In genomic region chr11:76185931-76186401, GRCh38 we compare ENCODE assay signal across 13 cellular contexts. TPM values are rescaled to one million over a fixed set of nuclear protein-coding genes. Genes with fewer than 3 reads are reported as not detected.
DNase-seq lines count a peak whose midpoint lies in the region; FAIRE-seq and TF ChIP-seq lines count a peak whose summit lies in the region.
"Had no signal": no experiment of that assay in that cellular context is flagged by ENCODE, and none has a peak within 500 bp of the region (broad histone marks: within the 10 kb centered on the region; RNA-seq: fewer than 3 reads in every experiment).

No MANE protein-coding gene starts in this region.

- DNase-seq in NCI-H82 (lab: John Stamatoyannopoulos, UW) (peak; percentile 46), NCI-H82 treated with DMSO at 0.1 percent for 48 hours (lab: John Stamatoyannopoulos, UW; ENCODE audit: unreplicated experiment) (no peak), frontal cortex (ENCODE audit: low spot score in 2 of 2) (peak; percentile 32 to 54), ureter (ENCODE audit: low spot score) (peak; percentile 63), activated gamma-delta T cell (lab: John Stamatoyannopoulos, UW) (no peak), DMS153 treated with DMSO at 0.1 percent for 48 hours (lab: John Stamatoyannopoulos, UW; ENCODE audit: unreplicated experiment) (no peak)
- no peak for DNase-seq in activated CD4-positive, alpha-beta memory T cell treated with anti-CD3 and anti-CD28 coated beads for 36 hours
- DNase-seq: ACHN; activated B cell treated with CpG ODN at 0.5 μM for 24 hours; activated T-cell treated with anti-CD3 and anti-CD28 coated beads, Interleukin-2, amount 50 U/mL, for 48 hours; foreskin melanocyte; NCI-H2029 had no signal

- POLR2A ChIA-PET in activated CD4-positive, alpha-beta memory T cell treated with anti-CD3 and anti-CD28 coated beads for 36 hours (lab: Charles Lee): no interaction called here

- no peak for FAIRE-seq in frontal cortex (lab: Jason Lieb, UNC)

- no peak for TF ChIP-seq CTCF in nephron (IDR thresholded peaks at IDR 0.05; ENCODE audit: unreplicated experiment in 3 of 3)

- H3K27me3 Mint-ChIP-seq in nephron (ENCODE audit: low read depth): peaks cover 20% of the 10 kb centered on the region
- no peaks in the 10 kb centered on the region for H3K27me3 Mint-ChIP-seq in activated CD4-positive, alpha-beta memory T cell treated with anti-CD3 and anti-CD28 coated beads for 36 hours

- peaks cover 56% of the 10 kb centered on the region for H3K4me1 Mint-ChIP-seq in nephron
- H3K4me1 Mint-ChIP-seq in activated CD4-positive, alpha-beta memory T cell treated with anti-CD3 and anti-CD28 coated beads for 36 hours (ENCODE audit: low read depth): no peaks in the 10 kb centered on the region
- H3K4me1 Mint-ChIP-seq: activated B cell treated with CpG ODN at 0.5 μM for 24 hours had no signal

- no peaks in the 10 kb centered on the region for H3K9me3 Mint-ChIP-seq in nephron
- H3K9me3 Mint-ChIP-seq in activated CD4-positive, alpha-beta memory T cell treated with anti-CD3 and anti-CD28 coated beads for 36 hours: no peaks in the 10 kb centered on the region
- H3K9me3 Mint-ChIP-seq: activated B cell treated with CpG ODN at 0.5 μM for 24 hours had no signal

- H3K36me3 Mint-ChIP-seq in nephron (ENCODE audit: low read depth): peaks cover 5% of the 10 kb centered on the region
- H3K36me3 Mint-ChIP-seq in activated CD4-positive, alpha-beta memory T cell treated with anti-CD3 and anti-CD28 coated beads for 36 hours: no peaks in the 10 kb centered on the region

- H3K4me3 Mint-ChIP-seq in nephron: peak overlapping the region; percentile 18 to 41 (median 24)
- no peak overlapping the region for H3K4me3 Mint-ChIP-seq in activated CD4-positive, alpha-beta memory T cell treated with anti-CD3 and anti-CD28 coated beads for 36 hours
- H3K4me3 Mint-ChIP-seq: activated B cell treated with CpG ODN at 0.5 μM for 24 hours had no signal

- peak overlapping the region; percentile 84 to 92 (median 89) for H3K27ac Mint-ChIP-seq in nephron
- H3K27ac Mint-ChIP-seq in activated CD4-positive, alpha-beta memory T cell treated with anti-CD3 and anti-CD28 coated beads for 36 hours: no peak overlapping the region
- H3K27ac Mint-ChIP-seq: activated B cell treated with CpG ODN at 0.5 μM for 24 hours had no signal

- CTCF ChIA-PET in activated CD4-positive, alpha-beta memory T cell treated with anti-CD3 and anti-CD28 coated beads for 36 hours (lab: Charles Lee): no interaction called here

- intact Hi-C loops in activated CD4-positive, alpha-beta memory T cell treated with anti-CD3 and anti-CD28 coated beads for 36 hours (cut with micrococcal nuclease): no loop called here

RNA-seq across cellular contexts. Expression of gene WNT11, which starts 20.3 kb away (rescaled TPM):
- 5.7 TPM for total RNA-seq in frontal cortex
- total RNA-seq in ureter: 1.7 TPM
- total RNA-seq in activated CD4-positive, alpha-beta memory T cell treated with anti-CD3 and anti-CD28 coated beads for 36 hours: not detected

Comparison
In these comparisons a context has a peak if more than half of its experiments do, and no peak if none do; other contexts are left out.
1. DNase-seq: peak in NCI-H82 (single experiment), frontal cortex (2 of 2) and ureter (single experiment); none in NCI-H82 treated with DMSO at 0.1 percent for 48 hours (single experiment), activated gamma-delta T cell (single experiment), DMS153 treated with DMSO at 0.1 percent for 48 hours (single experiment) and activated CD4-positive, alpha-beta memory T cell treated with anti-CD3 and anti-CD28 coated beads for 36 hours (single experiment).